In genomic region chr14:38973083-38973700, GRCh38 we compare ENCODE assay signal across 25 cellular contexts.
"Had no signal": no experiment of that assay in that cellular context is flagged by ENCODE, and none has a peak within 500 bp of the region (broad histone marks: within the 10 kb centered on the region; RNA-seq: fewer than 3 reads in every experiment).

No MANE protein-coding gene starts in this region.

- DNase-seq: heart right ventricle; islet precursor cell; left ventricle myocardium inferior; midbrain; mucosa of descending colon; naive thymus-derived CD4-positive, alpha-beta T cell; occipital lobe; right cardiac atrium; sigmoid colon; small intestine; spleen; stimulated activated CD4-positive, alpha-beta T cell treated with anti-CD3 and anti-CD28 coated beads, Interleukin-4, amount 100 ng/mL, for 4 hours; stimulated activated CD8-positive, alpha-beta memory T cell treated with anti-CD3 and anti-CD28 coated beads, Interleukin-4, amount 100 ng/mL, for 48 hours; substantia nigra; upper lobe of left lung had no signal

- H3K27me3 ChIP-seq: heart right ventricle, hepatocyte, neutrophil, sigmoid colon, spleen, tibial nerve, upper lobe of left lung, vagina had no signal

- H3K9me3 ChIP-seq: mucosa of descending colon, neutrophil, sigmoid colon, upper lobe of left lung, vagina had no signal

- H3K4me1 ChIP-seq: heart right ventricle, left ventricle myocardium inferior, parathyroid adenoma, sigmoid colon, spleen, tibial nerve, upper lobe of left lung, vagina had no signal

- H3K27ac Mint-ChIP-seq: naive thymus-derived CD4-positive, alpha-beta T cell; natural killer cell treated with Interleukin-12 subunit alpha and Interleukin-12 subunit beta and Interleukin-15 and Interleukin-18, amount 100 ng/mL, for 72 hours; progenitor cell of endocrine pancreas; stimulated activated memory B cell treated with anti-CD40 and anti-IgM and Interleukin-4, amounts not matched to agents 10 μg/mL and 1 μg/mL and 100 μg/mL, for 72 hours; stimulated activated naive CD8-positive, alpha-beta T cell treated with anti-CD3 and anti-CD28 coated beads, Interleukin-15, Interleukin-2, amounts not matched to agents 100 ng/mL and 50 ng/mL, for 24 hours had no signal

- H3K27ac ChIP-seq: heart right ventricle, hepatocyte, left ventricle myocardium inferior, neutrophil, parathyroid adenoma, sigmoid colon, spleen, tibial nerve, upper lobe of left lung, vagina had no signal

- H2AFZ ChIP-seq: hepatocyte, parathyroid adenoma had no signal

- H3K4me3 Mint-ChIP-seq: naive thymus-derived CD4-positive, alpha-beta T cell; natural killer cell treated with Interleukin-12 subunit alpha and Interleukin-12 subunit beta and Interleukin-15 and Interleukin-18, amount 100 ng/mL, for 72 hours; stimulated activated memory B cell treated with anti-CD40 and anti-IgM and Interleukin-4, amounts not matched to agents 10 μg/mL and 1 μg/mL and 100 μg/mL, for 72 hours; stimulated activated naive CD8-positive, alpha-beta T cell treated with anti-CD3 and anti-CD28 coated beads, Interleukin-15, Interleukin-2, amounts not matched to agents 100 ng/mL and 50 ng/mL, for 24 hours had no signal

- H3K36me3 Mint-ChIP-seq: stimulated activated memory B cell treated with anti-CD40 and anti-IgM and Interleukin-4, amounts not matched to agents 10 μg/mL and 1 μg/mL and 100 μg/mL, for 72 hours had no signal

- ATAC-seq: heart right ventricle; mucosa of descending colon; naive thymus-derived CD4-positive, alpha-beta T cell; right cardiac atrium; stimulated activated memory B cell treated with anti-CD40 and anti-IgM and Interleukin-4, amounts not matched to agents 10 μg/mL and 1 μg/mL and 100 μg/mL, for 72 hours had no signal

- H3K4me2 ChIP-seq: hepatocyte had no signal

- H3K9ac ChIP-seq: parathyroid adenoma had no signal

- H3K4me3 ChIP-seq: heart right ventricle, hepatocyte, left ventricle myocardium inferior, lung, mucosa of descending colon, sigmoid colon, spleen, tibial nerve, upper lobe of left lung, vagina had no signal

- H3K4me1 Mint-ChIP-seq: naive thymus-derived CD4-positive, alpha-beta T cell; stimulated activated memory B cell treated with anti-CD40 and anti-IgM and Interleukin-4, amounts not matched to agents 10 μg/mL and 1 μg/mL and 100 μg/mL, for 72 hours had no signal

- H3K36me3 ChIP-seq: heart right ventricle, left ventricle myocardium inferior, neutrophil, sigmoid colon, spleen, tibial nerve, upper lobe of left lung, vagina had no signal

- H3K27me3 Mint-ChIP-seq: progenitor cell of endocrine pancreas had no signal
